9 cellular contexts compared by ENCODE assay signal in genomic region chr4:41881931-41882621, GRCh38. TPM values are rescaled to one million over a fixed set of nuclear protein-coding genes. Genes with fewer than 3 reads are reported as not detected.
A peak's percentile ranks its signal among the peaks of the same experiment; 100 is the strongest.
DNase-seq lines count a peak whose midpoint lies in the region; ATAC-seq, FAIRE-seq and TF ChIP-seq lines count a peak whose summit lies in the region.
"Had no signal": no experiment of that assay in that cellular context is flagged by ENCODE, and none has a peak within 500 bp of the region (broad histone marks: within the 10 kb centered on the region; RNA-seq: fewer than 3 reads in every experiment).

No MANE protein-coding gene starts in this region.

- DNase-seq in ELR (ENCODE audit: low read depth): peak; percentile 10
- DNase-seq in NCI-H69 (lab: John Stamatoyannopoulos, UW): peak; percentile 5
- no peak for DNase-seq in esophagus squamous epithelium (lab: John Stamatoyannopoulos, UW)
- peak; percentile 55 for DNase-seq in posterior vena cava (ENCODE audit: low spot score)
- DNase-seq in CD1c-positive myeloid dendritic cell (ENCODE audit: extremely low spot score): no peak
- DNase-seq in OCI-M2 (lab: John Stamatoyannopoulos, UW; ENCODE audit: unreplicated experiment): no peak
- DNase-seq in RCC 7860 (ENCODE audit: low spot score): no peak

- TF ChIP-seq POLR2A in esophagus squamous epithelium (IDR thresholded peaks at IDR 0.05): no peak

- peaks cover 16 to 32% (median 19%) of the 10 kb centered on the region in 3 donors for H3K4me1 ChIP-seq in esophagus squamous epithelium

- no peak for TF ChIP-seq CTCF in esophagus squamous epithelium (IDR thresholded peaks at IDR 0.05)

- intact Hi-C loops in esophagus squamous epithelium (cut with DNase I) (loop anchor here (5.0 to 10.0 kb wide), 2 partner anchors 185 to 597 kb away; no protein-coding TSS in a partner anchor), posterior vena cava (cut with DNase I) (loop anchor here (5.0 to 10.0 kb wide), 2 partner anchors 187 to 600 kb away; no protein-coding TSS in a partner anchor)

- peak overlapping the region in 3 of 4 donors; percentile 25 to 62 (median 42) for H3K4me3 ChIP-seq in esophagus squamous epithelium

- H3K27me3 ChIP-seq in esophagus squamous epithelium: peaks cover 16 to 98% (median 25%) of the 10 kb centered on the region in 4 donors

- 0 to 5% methylated on average over 3 to 7 of the region's 53 CpGs for WGBS in esophagus squamous epithelium, 2 donors

- ATAC-seq in HG03097 (IDR thresholded peaks at IDR 0.05; ENCODE audit: low FRiP score, unreplicated experiment): no peak

- FAIRE-seq in RCC 7860 (lab: Jason Lieb, UNC): no peak
- FAIRE-seq: HTR-8/SVneo had no signal

- H3K9me3 ChIP-seq in esophagus squamous epithelium: no peaks in the 10 kb centered on the region

- no peaks in the 10 kb centered on the region for H3K36me3 ChIP-seq in esophagus squamous epithelium

- H3K27ac ChIP-seq in esophagus squamous epithelium: no peak overlapping the region

RNA-seq across cellular contexts. Expression of gene TMEM33, which starts 53.2 kb away (rescaled TPM):
- 10 to 100 TPM; 37.6 to 69.0 (median 65.6) TPM for total RNA-seq in esophagus squamous epithelium
- 10 to 100 TPM; 34.7 to 35.7 TPM for total RNA-seq in posterior vena cava

Comparison
In these comparisons a context has a peak if more than half of its experiments do, and no peak if none do; other contexts are left out.
1. DNase-seq: peak in ELR (single experiment), NCI-H69 (single experiment) and posterior vena cava (single experiment); none in esophagus squamous epithelium (single experiment), CD1c-positive myeloid dendritic cell (single experiment), OCI-M2 (single experiment) and RCC 7860 (single experiment).